ENCODE assay signal across 20 cellular contexts in the genomic region with DNA sequence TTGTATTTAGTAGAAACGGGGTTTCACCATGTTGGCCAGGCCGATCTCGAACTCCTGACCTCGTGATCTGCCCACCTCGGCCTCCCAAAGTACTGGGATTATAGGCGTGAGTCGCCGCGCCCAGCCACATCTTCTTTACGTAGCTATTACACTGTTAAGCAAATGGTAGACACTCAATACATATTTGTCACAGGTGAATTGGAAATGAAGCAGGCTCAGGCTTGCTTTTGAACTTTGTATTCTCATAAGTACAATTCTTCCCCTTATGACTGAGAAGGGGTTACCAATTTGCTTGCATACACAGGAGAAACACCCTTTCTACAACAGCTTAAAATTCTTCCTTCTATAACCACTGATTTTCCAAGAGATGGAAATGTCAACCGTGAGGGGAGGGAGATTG. TPM values are rescaled to one million over a fixed set of nuclear protein-coding genes. Genes with fewer than 3 reads are reported as not detected.
DNase-seq lines count a peak whose midpoint lies in the region; ATAC-seq and TF ChIP-seq lines count a peak whose summit lies in the region.
"Had no signal": no experiment of that assay in that cellular context is flagged by ENCODE, and none has a peak within 500 bp of the region (broad histone marks: within the 10 kb centered on the region; RNA-seq: fewer than 3 reads in every experiment).

No MANE protein-coding gene starts in this region.

- WGBS in IMR-90 (ENCODE audit: extremely low coverage in 2 of 2, insufficient read length in 1 of 2), 2 experiments: no CpG with 5 or more reads among the region's 11 CpGs
- 69% methylated on average over 8 of the region's 11 CpGs for WGBS in mammary epithelial cell (ENCODE audit: low coverage, missing lambda C conversion rate)
- 83% methylated on average over 11 of the region's 11 CpGs for WGBS in hepatocyte (ENCODE audit: low lambda C conversion rate, missing lambda C conversion rate)
- 88 to 90% methylated on average over 2 to 11 of the region's 11 CpGs for WGBS in transverse colon (ENCODE audit: low coverage in 1 of 2), 2 donors

- H3K4me1 ChIP-seq in IMR-90 (ENCODE audit: control insufficient read depth, insufficient read depth, low read length) (peaks cover 13% of the 10 kb centered on the region), mammary epithelial cell (ENCODE audit: insufficient read depth, low read length) (peaks cover 28% of the 10 kb centered on the region), hepatocyte (ENCODE audit: insufficient read depth) (peaks cover 30% of the 10 kb centered on the region), transverse colon (peaks cover 0 to 15% (median 2%) of the 10 kb centered on the region in 4 donors), tibial artery (peaks cover 0 to 28% (median 0%) of the 10 kb centered on the region in 4 donors)

- no peak overlapping the region for H3K23ac ChIP-seq in IMR-90 (ENCODE audit: low read depth, low read length)

- dilution Hi-C loops in IMR-90 (cut with HindIII; ENCODE audit: low sequenced_read_pairs, unreplicated experiment) (no loop called here), mammary epithelial cell (cut with HindIII; ENCODE audit: low sequenced_read_pairs) (no loop called here)

- TF ChIP-seq EP300 in transverse colon (IDR thresholded peaks at IDR 0.05; ENCODE audit: low read depth): no peak

- H4K8ac ChIP-seq in IMR-90 (ENCODE audit: low read depth in 2 of 2, low read length in 2 of 2): no peak overlapping the region

- H3K4me3 ChIP-seq in IMR-90 (ENCODE audit: insufficient read depth, low read depth, low read length) (no peak overlapping the region), mammary epithelial cell (replicated peaks in 1 of 3; ENCODE audit: insufficient read depth in 1 of 3, low read depth in 2 of 3, low read length in 3 of 3) (no peak overlapping the region), hepatocyte (no peak overlapping the region), transverse colon (no peak overlapping the region), tibial artery (no peak overlapping the region)
- H3K4me3 ChIP-seq: right lobe of liver had no signal

- peak overlapping the region; percentile 57 for H2BK5ac ChIP-seq in IMR-90 (ENCODE audit: low read depth, low read length, poor library complexity, severe bottlenecking)

- TF ChIP-seq CTCF in IMR-90 (conservative IDR thresholded peaks at IDR 0.05; ENCODE audit: low read depth, low read length): no peak
- TF ChIP-seq CTCF in mammary epithelial cell (conservative IDR thresholded peaks at IDR 0.05 in 1 of 2, IDR thresholded peaks at IDR 0.05 in 1 of 2; ENCODE audit: extremely low read depth in 1 of 2, insufficient read depth in 1 of 2, low read depth in 1 of 2, low read length in 2 of 2): no peak
- no peak for TF ChIP-seq CTCF in hepatocyte (IDR thresholded peaks at IDR 0.05; ENCODE audit: poor library complexity)
- TF ChIP-seq CTCF in transverse colon (IDR thresholded peaks at IDR 0.05): no peak
- TF ChIP-seq CTCF in tibial artery (IDR thresholded peaks at IDR 0.05): no peak

- H3K9me1 ChIP-seq in IMR-90 (ENCODE audit: insufficient read depth, low read length): peaks cover 8% of the 10 kb centered on the region

- no peaks in the 10 kb centered on the region for H4K20me1 ChIP-seq in IMR-90 (ENCODE audit: insufficient read depth, low read length)
- no peaks in the 10 kb centered on the region for H4K20me1 ChIP-seq in mammary epithelial cell (ENCODE audit: insufficient read depth, low read length)
- no peaks in the 10 kb centered on the region for H4K20me1 ChIP-seq in hepatocyte (ENCODE audit: insufficient read depth, poor library complexity, severe bottlenecking)

- H3K18ac ChIP-seq in IMR-90 (ENCODE audit: low read depth, low read length): peak overlapping the region; percentile 54; the same call in 1 of the 2 replicates

- intact Hi-C loops in IMR-90 (cut with micrococcal nuclease): no loop called here
- intact Hi-C loops in mammary epithelial cell (cut with micrococcal nuclease): no loop called here
- intact Hi-C loops in transverse colon (cut with DNase I; ENCODE audit: low total_unique reads): no loop called here
- intact Hi-C loops in tibial artery (cut with DNase I; ENCODE audit: low total_unique reads): no loop called here

- BruUV-seq in IMR-90 (replicated peaks; lab: Mats Ljungman, UMichigan): no TSS peak
- no TSS peak for BruUV-seq in mammary epithelial cell (replicated peaks; lab: Mats Ljungman, UMichigan)

- H3K56ac ChIP-seq in IMR-90 (ENCODE audit: extremely low read depth, insufficient read depth, low read length): no peak overlapping the region

- no peak for DNase-seq in IMR-90
- DNase-seq in mammary epithelial cell: peak; percentile 33
- DNase-seq in hepatocyte (ENCODE audit: low spot score): no peak
- DNase-seq in transverse colon: no peak
- no peak for DNase-seq in tibial artery
- no peak for DNase-seq in NAMALWA (ENCODE audit: low spot score)
- DNase-seq: activated CD4-positive, CD25-positive, alpha-beta regulatory T cell treated with anti-CD3 and anti-CD28 coated beads, Interleukin-2, amount 50 U/mL, for 72 hours; activated CD8-positive, alpha-beta T cell treated with anti-CD3 and anti-CD28 coated beads, Interleukin-2, amount 10 ng/mL, durations not matched to agents 7 days and 5 days; activated T-cell treated with anti-CD3 and anti-CD28 coated beads, Interleukin-2, amount 50 U/mL, for 24 hours; CD4-positive, CD25-positive, alpha-beta regulatory T cell; DMS 273 treated with DMSO at 0.1 percent for 48 hours; Karpas-422; NCI-H187 treated with DMSO at 0.1 percent for 48 hours; NCI-H2227 treated with DMSO at 0.1 percent for 48 hours; NCI-H774; right lobe of liver; T-helper 1 cell had no signal

- no peak overlapping the region; the same call in 1 of the 2 replicates for H3K14ac ChIP-seq in IMR-90 (replicated peaks; ENCODE audit: low read depth, low read length)

- no peak overlapping the region for H3K9ac ChIP-seq in IMR-90 (ENCODE audit: low read depth, low read length)
- H3K9ac ChIP-seq in mammary epithelial cell (ENCODE audit: insufficient read depth, low read length): no peak overlapping the region

- peaks cover 0 to 11% of the 10 kb centered on the region in 2 experiments; a peak in 2 of 4 replicates for H3K79me1 ChIP-seq in IMR-90 (ENCODE audit: low read depth in 1 of 2, low read length in 2 of 2)

- TF ChIP-seq POLR2A in IMR-90 (IDR thresholded peaks at IDR 0.05; ENCODE audit: low read depth, low read length) (no peak), transverse colon (IDR thresholded peaks at IDR 0.05) (no peak)

- peak overlapping the region; percentile 67; the same call in 1 of the 2 replicates for H3K4me2 ChIP-seq in IMR-90 (ENCODE audit: low read depth, low read length)
- H3K4me2 ChIP-seq in mammary epithelial cell (ENCODE audit: insufficient read depth, low read depth, low read length): no peak overlapping the region
- H3K4me2 ChIP-seq in hepatocyte: peak overlapping the region; percentile 48

- H3K27me3 ChIP-seq in IMR-90 (ENCODE audit: control insufficient read depth, insufficient read depth, low read length): peaks cover 2% of the 10 kb centered on the region; the same call in 1 of the 2 replicates
- H3K27me3 ChIP-seq in mammary epithelial cell (ENCODE audit: insufficient read depth, low read length): no peaks in the 10 kb centered on the region
- H3K27me3 ChIP-seq in hepatocyte: no peaks in the 10 kb centered on the region
- no peaks in the 10 kb centered on the region for H3K27me3 ChIP-seq in transverse colon
- H3K27me3 ChIP-seq in tibial artery: no peaks in the 10 kb centered on the region

- CTCF ChIA-PET in IMR-90 (lab: Yijun Ruan, JAX): no interaction called here
- CTCF ChIA-PET in mammary epithelial cell (lab: Charles Lee; ENCODE audit: low non-redundant PET): no interaction called here

- in situ Hi-C loops in IMR-90 (cut with MboI; ENCODE audit: low sequenced_read_pairs): no loop called here
- in situ Hi-C loops in mammary epithelial cell (cut with MboI; ENCODE audit: low sequenced_read_pairs in 2 of 2): no loop called here
- in situ Hi-C loops in transverse colon (cut with MboI; ENCODE audit: low pct_ligation_motif_present in 1 of 4, low pct_unique_long_range_greater_than_20kb in 1 of 4, low sequenced_read_pairs in 3 of 4): no loop called here

- no peaks in the 10 kb centered on the region for H3K9me3 ChIP-seq in IMR-90 (ENCODE audit: control insufficient read depth, insufficient read depth, low read length)
- no peaks in the 10 kb centered on the region for H3K9me3 ChIP-seq in mammary epithelial cell (replicated peaks; ENCODE audit: insufficient read depth, low read length)
- H3K9me3 ChIP-seq in hepatocyte (ENCODE audit: low read depth): no peaks in the 10 kb centered on the region
- no peaks in the 10 kb centered on the region for H3K9me3 ChIP-seq in transverse colon
- no peaks in the 10 kb centered on the region for H3K9me3 ChIP-seq in tibial artery
- H3K9me3 ChIP-seq: right lobe of liver had no signal

- no peak for TF ChIP-seq RAD21 in IMR-90 (IDR thresholded peaks at IDR 0.05; ENCODE audit: low read length)

- 0 out of 3 replicates have a peak overlapping the region, but pooled peaks have one; percentile 14 for H2BK15ac ChIP-seq in IMR-90 (ENCODE audit: low read depth, low read length)

- ATAC-seq in IMR-90 (ENCODE audit: low read depth) (no peak), HG03159 (IDR thresholded peaks at IDR 0.05; ENCODE audit: unreplicated experiment) (no peak), GM19328 (IDR thresholded peaks at IDR 0.05; ENCODE audit: unreplicated experiment) (no peak)
- ATAC-seq: activated CD8-positive, alpha-beta T cell treated with anti-CD3 and anti-CD28 coated beads, Interleukin-2, amount 10 ng/mL, durations not matched to agents 7 days and 5 days had no signal

- H2AK9ac ChIP-seq in IMR-90 (replicated peaks; ENCODE audit: low read depth, low read length, poor library complexity): no peak overlapping the region

- H4K91ac ChIP-seq in IMR-90 (ENCODE audit: insufficient read depth, low read depth, low read length): peak overlapping the region; percentile 3; the same call in 1 of the 2 replicates

- H3K4ac ChIP-seq in IMR-90 (ENCODE audit: low read depth, low read length): peak overlapping the region; percentile 22; the same call in 1 of the 2 replicates

- peak overlapping the region; percentile 48 for H2BK120ac ChIP-seq in IMR-90 (ENCODE audit: low read depth, low read length)

- H2BK20ac ChIP-seq in IMR-90 (ENCODE audit: low read depth, low read length): peak overlapping the region; percentile 32; the same call in 1 of the 2 replicates

- no peaks in the 10 kb centered on the region for H3K9me2 ChIP-seq in hepatocyte (replicated peaks; ENCODE audit: insufficient read depth)

- H3K27ac ChIP-seq in IMR-90 (ENCODE audit: insufficient read depth, low read length) (peak overlapping the region; percentile 86; the same call in 1 of the 2 replicates), mammary epithelial cell (ENCODE audit: insufficient read depth, low read depth, low read length) (peak overlapping the region; percentile 65), hepatocyte (peak overlapping the region; percentile 66), transverse colon (peak overlapping the region; percentile 43 to 60 (median 52)), tibial artery (peak overlapping the region in 1 of 2 donors; percentile 19)
- H3K27ac ChIP-seq: right lobe of liver had no signal

- H3K36me3 ChIP-seq in IMR-90 (ENCODE audit: control insufficient read depth, insufficient read depth, low read length): no peaks in the 10 kb centered on the region
- no peaks in the 10 kb centered on the region for H3K36me3 ChIP-seq in mammary epithelial cell (ENCODE audit: insufficient read depth, low read length)
- H3K36me3 ChIP-seq in hepatocyte (replicated peaks; ENCODE audit: insufficient read depth, low read depth): no peaks in the 10 kb centered on the region
- H3K36me3 ChIP-seq in transverse colon: no peaks in the 10 kb centered on the region
- H3K36me3 ChIP-seq in tibial artery: no peaks in the 10 kb centered on the region
- H3K36me3 ChIP-seq: right lobe of liver had no signal

- H4K5ac ChIP-seq in IMR-90 (ENCODE audit: low read depth, low read length): no peak overlapping the region

- no peak overlapping the region for H2AFZ ChIP-seq in IMR-90 (replicated peaks; ENCODE audit: low read length, poor library complexity)
- H2AFZ ChIP-seq in mammary epithelial cell (ENCODE audit: low read depth, low read length): no peak overlapping the region
- H2AFZ ChIP-seq in hepatocyte: no peak overlapping the region

- H2AK5ac ChIP-seq in IMR-90 (ENCODE audit: low read depth, low read length): no peak overlapping the region

- POLR2A ChIA-PET in IMR-90 (lab: Charles Lee; ENCODE audit: unreplicated experiment): no interaction called here

- H3K79me2 ChIP-seq in mammary epithelial cell (ENCODE audit: insufficient read depth, low read length): no peaks in the 10 kb centered on the region
- no peaks in the 10 kb centered on the region for H3K79me2 ChIP-seq in hepatocyte

RNA-seq across cellular contexts. Expression of gene SRPX2, which starts 0.8 kb away (rescaled TPM):
- total RNA-seq in IMR-90 (2012; rRNA removed) (14.4 and 20.6 TPM in 2 replicates), mammary epithelial cell (1 to 10 TPM; 1.8 to 4.0 TPM), hepatocyte (19.1 and 24.9 TPM in 2 replicates), transverse colon (10 to 100 TPM in 2 of 4 donors, 1 to 10 TPM in 2; 9.3 to 72.2 (median 13.1) TPM)
- polyA plus RNA-seq in IMR-90 (2012; rRNA removed) (43.1 and 45.0 TPM in 2 replicates), mammary epithelial cell (6.3 TPM), hepatocyte (22.9 and 32.2 TPM in 2 replicates)
- 43.5 and 50.6 TPM in 2 replicates for polyA plus RNA-seq in IMR-90 (2012; cell fraction: cytosol; rRNA removed)
- polyA plus RNA-seq in IMR-90 (2012; cell fraction: nucleus; rRNA removed; ENCODE audit: low replicate concordance): 70.2 and 72.3 TPM in 2 replicates
- polyA minus RNA-seq in mammary epithelial cell: 6.2 TPM
- total RNA-seq: activated CD8-positive, alpha-beta T cell treated with anti-CD3 and anti-CD28 coated beads, Interleukin-2, amount 10 ng/mL, durations not matched to agents 7 days and 5 days; CD4-positive, CD25-positive, alpha-beta regulatory T cell had no signal
- polyA plus RNA-seq: CD4-positive, CD25-positive, alpha-beta regulatory T cell had no signal

RNA-seq across cellular contexts. Expression of gene TSPAN6, which starts 6.6 kb away (rescaled TPM):
- total RNA-seq in IMR-90 (2012; rRNA removed) (20.1 and 36.1 TPM in 2 replicates), mammary epithelial cell (10 to 100 TPM; 15.6 to 27.3 TPM), hepatocyte (134 and 146 TPM in 2 replicates), transverse colon (100 to 1,000 TPM in 2 of 4 donors, 10 to 100 TPM in 2; 16.7 to 114 (median 70.3) TPM)
- polyA plus RNA-seq in IMR-90 (2012; rRNA removed) (12.7 and 16.1 TPM in 2 replicates), mammary epithelial cell (15.9 TPM), hepatocyte (98.3 and 131 TPM in 2 replicates)
- 4.9 and 5.0 TPM in 2 replicates for polyA plus RNA-seq in IMR-90 (2012; cell fraction: cytosol; rRNA removed)
- polyA plus RNA-seq in IMR-90 (2012; cell fraction: nucleus; rRNA removed; ENCODE audit: low replicate concordance): 1.2 and 5.6 TPM in 2 replicates
- 14.9 TPM for polyA minus RNA-seq in mammary epithelial cell
- total RNA-seq: activated CD8-positive, alpha-beta T cell treated with anti-CD3 and anti-CD28 coated beads, Interleukin-2, amount 10 ng/mL, durations not matched to agents 7 days and 5 days had no signal

RNA-seq across cellular contexts. Expression of gene TNMD, which starts 58.5 kb away (rescaled TPM):
- total RNA-seq in IMR-90 (2012; rRNA removed): not detected in 2 replicates
- not detected in 2 replicates for polyA plus RNA-seq in IMR-90 (2012; rRNA removed)
- polyA plus RNA-seq in IMR-90 (2012; cell fraction: cytosol; rRNA removed): not detected in 2 replicates
- polyA plus RNA-seq in IMR-90 (2012; cell fraction: nucleus; rRNA removed; ENCODE audit: low replicate concordance): not detected in 2 replicates
- not detected for total RNA-seq in mammary epithelial cell
- not detected for polyA plus RNA-seq in mammary epithelial cell
- not detected for polyA minus RNA-seq in mammary epithelial cell
- total RNA-seq in hepatocyte: 1.8 and 4.8 TPM in 2 replicates
- polyA plus RNA-seq in hepatocyte: 1.1 TPM in 1 of 2 replicates, not detected in the other
- 1 to 10 TPM in 1 of 4 donors, under 1 TPM in 1, not detected in 2; 0.68 to 1.1 TPM for total RNA-seq in transverse colon
- total RNA-seq: activated CD8-positive, alpha-beta T cell treated with anti-CD3 and anti-CD28 coated beads, Interleukin-2, amount 10 ng/mL, durations not matched to agents 7 days and 5 days; CD4-positive, CD25-positive, alpha-beta regulatory T cell; dermis blood vessel endothelial cell; right lobe of liver had no signal
- polyA plus RNA-seq: CD4-positive, CD25-positive, alpha-beta regulatory T cell had no signal
